In genomic region chr13:110438211-110438610, GRCh38 we compare ENCODE assay signal across 23 cellular contexts.
"Had no signal": no experiment of that assay in that cellular context is flagged by ENCODE, and none has a peak within 500 bp of the region (broad histone marks: within the 10 kb centered on the region; RNA-seq: fewer than 3 reads in every experiment).

No MANE protein-coding gene starts in this region.

- FAIRE-seq: keratinocyte had no signal

- H3K9me3 ChIP-seq: testis had no signal

- H2AFZ ChIP-seq: neural progenitor cell had no signal

- H3K4me1 Mint-ChIP-seq: naive B cell; stimulated activated effector memory CD8-positive, alpha-beta T cell treated with anti-CD3 and anti-CD28 coated beads, Interleukin-12 subunit alpha, Interleukin-12 subunit beta, amount 100 ng/mL, for 72 hours; stimulated activated naive CD8-positive, alpha-beta T cell treated with anti-CD3 and anti-CD28 coated beads, Interleukin-15, amount 100 ng/mL, for 72 hours had no signal

- DNase-seq: activated CD4-positive, alpha-beta T cell treated with anti-CD3 and anti-CD28 coated beads, Interleukin-2, amount 50 U/mL, for 48 hours; activated CD8-positive, alpha-beta memory T cell treated with anti-CD3 and anti-CD28 coated beads, Interleukin-2, amount 50 U/mL, for 48 hours; activated naive CD4-positive, alpha-beta T cell treated with Interleukin-2 at 50 U/mL for 16 hours; activated T-cell treated with anti-CD3 and anti-CD28 coated beads, Interleukin-2, amount 50 U/mL, for 48 hours; caudate nucleus; dermis blood vessel endothelial cell; effector CD8-positive, alpha-beta T cell; foreskin melanocyte; naive B cell; retina; stimulated activated CD4-positive, alpha-beta T cell treated with anti-CD3 and anti-CD28 coated beads, Interleukin-1b, Interleukin-23, amount 100 ng/mL, for 48 hours; stimulated activated naive CD8-positive, alpha-beta T cell treated with anti-CD3 and anti-CD28 coated beads, Interleukin-15, amount 100 ng/mL, for 72 hours; T1000; testis had no signal

- H3K4me3 ChIP-seq: lung, neural progenitor cell, testis had no signal

- H3K36me3 Mint-ChIP-seq: naive B cell; stimulated activated effector memory CD8-positive, alpha-beta T cell treated with anti-CD3 and anti-CD28 coated beads, Interleukin-12 subunit alpha, Interleukin-12 subunit beta, amount 100 ng/mL, for 72 hours had no signal

- H3K4me2 ChIP-seq: neural progenitor cell had no signal

- ATAC-seq: stimulated activated effector memory CD8-positive, alpha-beta T cell treated with anti-CD3 and anti-CD28 coated beads, Interleukin-12 subunit alpha, Interleukin-12 subunit beta, amount 100 ng/mL, for 72 hours; stimulated activated naive CD8-positive, alpha-beta T cell treated with anti-CD3 and anti-CD28 coated beads, Interleukin-15, amount 100 ng/mL, for 72 hours; WTC11 had no signal

- H3K4me3 Mint-ChIP-seq: brain; naive B cell; neural progenitor cell; stimulated activated effector memory CD8-positive, alpha-beta T cell treated with anti-CD3 and anti-CD28 coated beads, Interleukin-12 subunit alpha, Interleukin-12 subunit beta, amount 100 ng/mL, for 72 hours; stimulated activated naive CD8-positive, alpha-beta T cell treated with anti-CD3 and anti-CD28 coated beads, Interleukin-15, amount 100 ng/mL, for 72 hours; T-helper 1 cell treated with Interleukin-12 subunit alpha and Interleukin-12 subunit beta and Interleukin-4 antibody, amounts not matched to agents 30 μg/mL and 1 μg/mL, for 36 hours; type B pancreatic cell; WTC11 had no signal

- H3K27me3 Mint-ChIP-seq: brain, progenitor cell of endocrine pancreas, type B pancreatic cell had no signal

- H3K9me3 Mint-ChIP-seq: brain; neural progenitor cell; stimulated activated effector memory CD8-positive, alpha-beta T cell treated with anti-CD3 and anti-CD28 coated beads, Interleukin-12 subunit alpha, Interleukin-12 subunit beta, amount 100 ng/mL, for 72 hours; stimulated activated naive CD8-positive, alpha-beta T cell treated with anti-CD3 and anti-CD28 coated beads, Interleukin-15, amount 100 ng/mL, for 72 hours; T-helper 1 cell treated with Interleukin-12 subunit alpha and Interleukin-12 subunit beta and Interleukin-4 antibody, amounts not matched to agents 30 μg/mL and 1 μg/mL, for 36 hours; type B pancreatic cell; WTC11 had no signal

- H3K27me3 ChIP-seq: neural progenitor cell, testis had no signal

- H3K4me1 ChIP-seq: neural progenitor cell, testis had no signal

- H3K27ac ChIP-seq: neural progenitor cell, testis had no signal

- H3K27ac Mint-ChIP-seq: naive B cell; neural progenitor cell; progenitor cell of endocrine pancreas; stimulated activated effector memory CD8-positive, alpha-beta T cell treated with anti-CD3 and anti-CD28 coated beads, Interleukin-12 subunit alpha, Interleukin-12 subunit beta, amount 100 ng/mL, for 72 hours; stimulated activated naive CD8-positive, alpha-beta T cell treated with anti-CD3 and anti-CD28 coated beads, Interleukin-15, amount 100 ng/mL, for 72 hours; T-helper 1 cell treated with Interleukin-12 subunit alpha and Interleukin-12 subunit beta and Interleukin-4 antibody, amounts not matched to agents 30 μg/mL and 1 μg/mL, for 36 hours; type B pancreatic cell had no signal

- H3K36me3 ChIP-seq: neural progenitor cell had no signal

- H3K9ac ChIP-seq: neural progenitor cell had no signal
